In the genomic region with DNA sequence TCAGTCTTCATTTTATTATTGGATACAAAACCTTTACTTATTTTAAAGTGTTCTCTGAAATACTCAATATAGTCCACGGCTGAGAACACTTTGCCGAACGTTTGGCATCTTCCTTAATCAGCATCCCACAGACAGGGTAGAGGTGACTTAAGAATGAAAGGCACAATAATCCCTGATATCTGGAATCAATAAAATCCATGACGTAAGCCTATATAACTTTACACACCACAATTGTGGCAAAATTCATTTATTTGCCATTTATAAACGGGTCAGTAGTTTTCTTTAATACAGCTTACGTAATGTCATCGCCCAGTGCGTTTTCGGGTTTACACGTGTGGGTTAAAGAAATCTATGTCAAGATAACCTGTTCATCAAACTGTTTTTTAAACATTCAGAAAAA, we compare ENCODE assay signal across 8 cellular contexts. TPM values are rescaled to one million over a fixed set of nuclear protein-coding genes. Genes with fewer than 3 reads are reported as not detected.
A peak's percentile ranks its signal among the peaks of the same experiment; 100 is the strongest.
DNase-seq lines count a peak whose midpoint lies in the region; ATAC-seq, FAIRE-seq and TF ChIP-seq lines count a peak whose summit lies in the region.

No MANE protein-coding gene starts in this region.

- peak overlapping the region; percentile 84 for H3K9ac ChIP-seq in HepG2 (ENCODE audit: insufficient read depth, low read depth, low read length)

- no peak for DNase-seq in activated CD4-positive, alpha-beta T cell treated with anti-CD3 and anti-CD28 coated beads for 36 hours
- no peak for DNase-seq in activated CD4-positive, alpha-beta T cell treated with anti-CD3 and anti-CD28 coated beads, Interleukin-2, amount 50 U/mL, for 4 hours
- DNase-seq in HepG2 (ENCODE audit: low spot score) (no peak), testis (no peak)
- DNase-seq in stimulated activated CD4-positive, alpha-beta T cell treated with anti-CD3 and anti-CD28 coated beads, Interleukin-12 subunit alpha, Interleukin-12 subunit beta, amount 100 ng/mL, for 4 hours, result no peak

- peaks cover 77% of the 10 kb centered on the region for H3K4me1 ChIP-seq in HepG2 (ENCODE audit: insufficient read depth, low read length)
- peaks cover 7% of the 10 kb centered on the region for H3K4me1 ChIP-seq in testis

- intact Hi-C loops in activated CD4-positive, alpha-beta T cell treated with anti-CD3 and anti-CD28 coated beads for 36 hours (cut with DNase I, micrococcal nuclease), result loop anchor here (1.0 to 5.0 kb wide), 10 partner anchors 17 to 607 kb away; a partner anchor contains a TSS
- intact Hi-C loops in HepG2 (cut with micrococcal nuclease; ENCODE audit: unreplicated experiment), result loop anchor here (1.0 to 5.0 kb wide), 5 partner anchors 27 to 107 kb away; no protein-coding TSS in a partner anchor
- intact Hi-C loops in testis (cut with DNase I; ENCODE audit: low total_unique reads), result no loop called here

- no peaks in the 10 kb centered on the region for H3K9me3 ChIP-seq in HepG2 (ENCODE audit: low read length)
- no peaks in the 10 kb centered on the region for H3K9me3 ChIP-seq in testis

- POLR2A ChIA-PET in activated CD4-positive, alpha-beta T cell treated with anti-CD3 and anti-CD28 coated beads for 36 hours (lab: Charles Lee), result interaction anchor here (0.6 to 1.3 kb wide), 6 partner anchors 8 to 342 kb away, joined by 3 to 5 read pairs (median 4); no protein-coding TSS in a partner anchor
- POLR2A ChIA-PET in HepG2 (lab: Yijun Ruan, JAX), result interaction anchor here (1.0 to 4.2 kb wide), 12 partner anchors 9 to 607 kb away, joined by 3 to 84 read pairs (median 12); a partner anchor contains a TSS

- TF ChIP-seq CTCF in HepG2 (CRISPR knock-in tag; IDR thresholded peaks at IDR 0.05), result no peak
- TF ChIP-seq CTCF in testis (IDR thresholded peaks at IDR 0.05), result no peak

- peak overlapping the region; percentile 79 for H3K27ac ChIP-seq in HepG2 (ENCODE audit: extremely low read length, insufficient read depth, low read length)
- peak overlapping the region in 1 of 2 donors; percentile 68 for H3K27ac ChIP-seq in testis

- TF ChIP-seq RAD21 in HepG2 (CRISPR knock-in tag; IDR thresholded peaks at IDR 0.05), result no peak

- in situ Hi-C loops in HepG2 (cut with HindIII; ENCODE audit: extremely low pct_ligation_motif_present, low pct_unique_long_range_greater_than_20kb), result loop anchor here (5.0 kb wide), 1 partner anchor 108 kb away; no protein-coding TSS in a partner anchor

- no peak for ATAC-seq in activated CD4-positive, alpha-beta T cell treated with anti-CD3 and anti-CD28 coated beads for 36 hours
- ATAC-seq in HepG2 (no peak), HG02884 (IDR thresholded peaks at IDR 0.05; ENCODE audit: unreplicated experiment) (no peak), HG03045 (IDR thresholded peaks at IDR 0.05; ENCODE audit: unreplicated experiment) (no peak)

- CTCF ChIA-PET in activated CD4-positive, alpha-beta T cell treated with anti-CD3 and anti-CD28 coated beads for 36 hours (lab: Charles Lee), result interaction anchor here (0.9 to 4.6 kb wide), 8 partner anchors 9 to 95 kb away, joined by 3 to 19 read pairs (median 4); no protein-coding TSS in a partner anchor
- CTCF ChIA-PET in HepG2 (lab: Yijun Ruan, JAX; ENCODE audit: low intra/inter-chr PET ratio, low total read pairs), result interaction anchor here (1.9 kb wide), 1 partner anchor 108 kb away, joined by 5 read pairs; no protein-coding TSS in a partner anchor

- TF ChIP-seq POLR2A in HepG2 (IDR thresholded peaks at IDR 0.05; ENCODE audit: insufficient read depth in 1 of 2, low read depth in 2 of 2, low read length in 2 of 2) (no peak), testis (IDR thresholded peaks at IDR 0.05) (no peak)

- H3K4me3 ChIP-seq in HepG2 (replicated peaks in 1 of 3; ENCODE audit: insufficient read depth in 1 of 3, low read depth in 2 of 3, low read length in 3 of 3), result peak overlapping the region; percentile 55 to 97 (median 79)
- peak overlapping the region; percentile 70 to 71 for H3K4me3 ChIP-seq in testis

- H3K79me2 ChIP-seq in HepG2 (ENCODE audit: insufficient read depth, low read length), result peaks cover 75% of the 10 kb centered on the region

- H3K27me3 ChIP-seq in HepG2 (ENCODE audit: control insufficient read depth in 1 of 2, insufficient read depth in 2 of 2, low read length in 2 of 2), result no peaks in the 10 kb centered on the region; a peak in 1 of 5 replicates
- H3K27me3 ChIP-seq in testis, result no peaks in the 10 kb centered on the region

- peak overlapping the region; percentile 81 for H3K4me3 Mint-ChIP-seq in activated CD4-positive, alpha-beta T cell treated with anti-CD3 and anti-CD28 coated beads for 36 hours
- H3K4me3 Mint-ChIP-seq in activated naive CD8-positive, alpha-beta T cell, result peak overlapping the region; percentile 88

- H3K36me3 ChIP-seq in HepG2 (replicated peaks in 1 of 2; ENCODE audit: control insufficient read depth in 1 of 2, insufficient read depth in 2 of 2, low read length in 2 of 2) (peaks cover 0 to 15% of the 10 kb centered on the region in 2 experiments; a peak in 4 of 5 replicates), testis (ENCODE audit: low read depth, missing control alignments) (no peaks in the 10 kb centered on the region)

- BruUV-seq in HepG2 (replicated peaks; lab: Mats Ljungman, UMichigan), result TSS peak; percentile 50

- H3K36me3 Mint-ChIP-seq in activated CD4-positive, alpha-beta T cell treated with anti-CD3 and anti-CD28 coated beads for 36 hours (ENCODE audit: low read depth), result peaks cover 15% of the 10 kb centered on the region
- H3K36me3 Mint-ChIP-seq in activated naive CD8-positive, alpha-beta T cell, result no peaks in the 10 kb centered on the region

- no peak for FAIRE-seq in HepG2 (lab: Jason Lieb, UNC)

- H3K27ac Mint-ChIP-seq in activated CD4-positive, alpha-beta T cell treated with anti-CD3 and anti-CD28 coated beads for 36 hours, result peak overlapping the region; percentile 77
- peak overlapping the region; percentile 87 for H3K27ac Mint-ChIP-seq in activated naive CD8-positive, alpha-beta T cell

- peak overlapping the region; percentile 82 for H3K4me2 ChIP-seq in HepG2 (ENCODE audit: low read depth, low read length)

- TF ChIP-seq EP300 in HepG2 (IDR thresholded peaks at IDR 0.05; ENCODE audit: low read depth in 2 of 2, low read length in 2 of 2) (no peak), HepG2 (CRISPR knock-in tag; IDR thresholded peaks at IDR 0.05; ENCODE audit: borderline replicate concordance) (no peak)

- no peaks in the 10 kb centered on the region for H3K27me3 Mint-ChIP-seq in activated CD4-positive, alpha-beta T cell treated with anti-CD3 and anti-CD28 coated beads for 36 hours
- no peaks in the 10 kb centered on the region for H3K27me3 Mint-ChIP-seq in activated naive CD8-positive, alpha-beta T cell

- H4K20me1 ChIP-seq in HepG2 (ENCODE audit: insufficient read depth, low read length), result no peaks in the 10 kb centered on the region

- no peaks in the 10 kb centered on the region for H3K9me3 Mint-ChIP-seq in activated CD4-positive, alpha-beta T cell treated with anti-CD3 and anti-CD28 coated beads for 36 hours (ENCODE audit: low read depth)
- no peaks in the 10 kb centered on the region for H3K9me3 Mint-ChIP-seq in activated naive CD8-positive, alpha-beta T cell (ENCODE audit: low read depth)

- H3K4me1 Mint-ChIP-seq in activated CD4-positive, alpha-beta T cell treated with anti-CD3 and anti-CD28 coated beads for 36 hours, result peaks cover 71% of the 10 kb centered on the region
- peaks cover 76% of the 10 kb centered on the region for H3K4me1 Mint-ChIP-seq in activated naive CD8-positive, alpha-beta T cell (ENCODE audit: low read depth)

- H2AFZ ChIP-seq in HepG2 (ENCODE audit: low read length), result no peak overlapping the region

- 3% methylated on average over 10 of the region's 10 CpGs for WGBS in HepG2 (ENCODE audit: low lambda C conversion rate)
- 23 to 40% methylated on average over 10 of the region's 10 CpGs for WGBS in testis, 2 donors

TF ChIP-seq in HepG2, 621 proteins besides CTCF, POLR2A, EP300 and RAD21 (continues in another document):
- peak; percentile 15; the same call in 1 of the 2 replicates for TF ChIP-seq NR2F6 (IDR thresholded peaks at IDR 0.05)
- TF ChIP-seq NR2F6 (CRISPR knock-in tag; IDR thresholded peaks at IDR 0.05), result no peak

RNA-seq across cellular contexts. Expression of a gene that starts 1.3 kb away (rescaled TPM):
- total RNA-seq in activated CD4-positive, alpha-beta T cell treated with anti-CD3 and anti-CD28 coated beads for 36 hours, result 10 to 100 TPM; 49.4 to 67.5 TPM
- 90.9 and 97.6 TPM in 2 replicates for total RNA-seq in HepG2 (2016; rRNA removed; fragmentation: Illumina TruSeq; extraction: Trizol)
- 50.4 and 51.6 TPM in 2 replicates for total RNA-seq in HepG2 (2016; cell fraction: cytosol; rRNA removed; fragmentation: Illumina TruSeq; extraction: Trizol; ENCODE audit: low read depth)
- total RNA-seq in HepG2 (2016; cell fraction: insoluble cytoplasmic fraction; rRNA removed; fragmentation: Illumina TruSeq; extraction: Trizol), result 92.4 and 95.8 TPM in 2 replicates
- 77.5 and 91.0 TPM in 2 replicates for total RNA-seq in HepG2 (2016; cell fraction: membrane; rRNA removed; fragmentation: Illumina TruSeq; extraction: Trizol)
- total RNA-seq in HepG2 (2016; cell fraction: nucleus; rRNA removed; fragmentation: Illumina TruSeq; extraction: Trizol), result 116 and 118 TPM in 2 replicates
- polyA plus RNA-seq in HepG2 (2011; rRNA removed), result 38.4 and 47.2 TPM in 2 replicates
- 18.0 and 30.5 TPM in 2 replicates for polyA plus RNA-seq in HepG2 (2011; cell fraction: cytosol; rRNA removed)
- 26.7 and 31.3 TPM in 2 replicates for polyA plus RNA-seq in HepG2 (2011; cell fraction: nucleus; rRNA removed)
- polyA plus RNA-seq in HepG2 (2012), result 57.2 and 70.3 TPM in 2 replicates
- 40.5 and 43.0 TPM in 2 replicates for polyA plus RNA-seq in HepG2 (2016; cell fraction: cytosol; fragmentation: Illumina TruSeq; extraction: Trizol; ENCODE audit: low read depth)
- 43.1 and 44.6 TPM in 2 replicates for polyA plus RNA-seq in HepG2 (2016; cell fraction: insoluble cytoplasmic fraction; fragmentation: Illumina TruSeq; extraction: Trizol; ENCODE audit: low read depth)
- polyA plus RNA-seq in HepG2 (2016; cell fraction: membrane; fragmentation: Illumina TruSeq; extraction: Trizol; ENCODE audit: low read depth), result 40.4 and 43.5 TPM in 2 replicates
- polyA plus RNA-seq in HepG2 (2016; cell fraction: nucleus; fragmentation: Illumina TruSeq; extraction: Trizol; ENCODE audit: insufficient read depth, low read depth), result 58.4 and 61.2 TPM in 2 replicates
- 0.05 and 64.4 TPM in 2 replicates for polyA minus RNA-seq in HepG2 (2011; rRNA and poly(A)+ RNA removed; ENCODE audit: low replicate concordance)
- polyA minus RNA-seq in HepG2 (2011; cell fraction: cytosol; rRNA and poly(A)+ RNA removed), result 52.3 and 65.5 TPM in 2 replicates
- polyA minus RNA-seq in HepG2 (2011; cell fraction: nucleus; rRNA and poly(A)+ RNA removed), result 154 and 209 TPM in 2 replicates
- total RNA-seq in testis, result 10 to 100 TPM; 13.8 to 13.9 TPM
- polyA plus RNA-seq in testis (ENCODE audit: insufficient read depth, low read depth, low replicate concordance), result 12.1 TPM
